15 cellular contexts compared by ENCODE assay signal in genomic region chr3:152909180-152909883, GRCh38.
DNase-seq lines count a peak whose midpoint lies in the region; ATAC-seq, FAIRE-seq and TF ChIP-seq lines count a peak whose summit lies in the region.
"Had no signal": no experiment of that assay in that cellular context is flagged by ENCODE, and none has a peak within 500 bp of the region (broad histone marks: within the 10 kb centered on the region; RNA-seq: fewer than 3 reads in every experiment).

No MANE protein-coding gene starts in this region.

- H3K4me3 Mint-ChIP-seq in activated T-cell treated with anti-CD3 and anti-CD28 coated beads, Interleukin-2, amount 50 U/mL, for 72 hours, result no peak overlapping the region
- no peak overlapping the region for H3K4me3 Mint-ChIP-seq in activated T-helper 1 cell treated with anti-CD3 and anti-CD28 coated beads, Interleukin-12 subunit alpha, Interleukin-12 subunit beta, Interleukin-2, Interleukin-4 antibody, amounts not matched to agents 30 ng/mL and 10 ng/mL and 1 ng/mL, durations not matched to agents 14 hours and 24 hours and 36 hours
- H3K4me3 Mint-ChIP-seq: HFFc6 had no signal

- no peak for ATAC-seq in GM21529 (IDR thresholded peaks at IDR 0.05; ENCODE audit: unreplicated experiment)
- no peak for ATAC-seq in activated T-cell treated with anti-CD3 and anti-CD28 coated beads, Interleukin-2, amount 50 U/mL, for 72 hours (replicated peaks in 1 of 2)

- no peak overlapping the region for H2BK5ac ChIP-seq in mesenchymal stem cell (ENCODE audit: low read depth, low read length, poor library complexity, severe bottlenecking)

- H3K9me3 ChIP-seq in mesenchymal stem cell (ENCODE audit: control insufficient read depth, low read length), result peaks cover 3% of the 10 kb centered on the region
- H3K9me3 ChIP-seq: neutrophil had no signal

- DNase-seq in AG09309 (ENCODE audit: low read depth), result peak; percentile 10
- DNase-seq in NAMALWA (ENCODE audit: low spot score), result peak; percentile 10
- peak; percentile 1 to 12 for DNase-seq in dermis microvascular lymphatic vessel endothelial cell (ENCODE audit: low read depth in 2 of 2)
- peak; percentile 23 for DNase-seq in mesenchymal stem cell
- no peak for DNase-seq in activated T-cell treated with anti-CD3 and anti-CD28 coated beads, Interleukin-2, amount 50 U/mL, for 72 hours
- no peak for DNase-seq in HTR-8/SVneo (ENCODE audit: insufficient read length, low spot score)
- no peak for DNase-seq in activated T-helper 1 cell treated with anti-CD3 and anti-CD28 coated beads, Interleukin-12 subunit alpha, Interleukin-12 subunit beta, Interleukin-2, Interleukin-4 antibody, amounts not matched to agents 30 ng/mL and 10 ng/mL and 1 ng/mL, durations not matched to agents 14 hours and 24 hours and 36 hours (ENCODE audit: low spot score)
- DNase-seq: activated CD4-positive, CD25-positive, alpha-beta regulatory T cell; activated gamma-delta T cell treated with Interleukin-2 at 50 U/mL for 16 hours; C1 segment of cervical spinal cord; HFFc6; NCI-H1930; stimulated activated CD4-positive, alpha-beta T cell treated with anti-CD3 and anti-CD28 coated beads, Interleukin-4, amount 100 ng/mL, for 4 hours had no signal

- no peak overlapping the region for H3K18ac ChIP-seq in mesenchymal stem cell (ENCODE audit: low read depth in 1 of 2, low read length in 2 of 2)

- intact Hi-C loops in activated T-helper 1 cell treated with anti-CD3 and anti-CD28 coated beads, Interleukin-12 subunit alpha, Interleukin-12 subunit beta, Interleukin-2, Interleukin-4 antibody, amounts not matched to agents 30 ng/mL and 10 ng/mL and 1 ng/mL, durations not matched to agents 14 hours and 24 hours and 36 hours (cut with micrococcal nuclease), result no loop called here

- TF ChIP-seq CTCF in AG09309 (IDR thresholded peaks at IDR 0.05; ENCODE audit: control insufficient read depth, insufficient read depth, low read depth, low read length, missing control alignments), result no peak

- no peaks in the 10 kb centered on the region for H3K27me3 ChIP-seq in mesenchymal stem cell (ENCODE audit: control insufficient read depth in 1 of 2, insufficient read depth in 1 of 2, low read length in 2 of 2)
- H3K27me3 ChIP-seq: neutrophil had no signal

- H3K79me1 ChIP-seq in mesenchymal stem cell (replicated peaks; ENCODE audit: low read length, poor library complexity, severe bottlenecking), result no peaks in the 10 kb centered on the region

- no peak overlapping the region for H2BK120ac ChIP-seq in mesenchymal stem cell (ENCODE audit: low read depth, low read length)

- H4K8ac ChIP-seq in mesenchymal stem cell (ENCODE audit: low read length), result no peak overlapping the region

- H3K27ac Mint-ChIP-seq in activated T-cell treated with anti-CD3 and anti-CD28 coated beads, Interleukin-2, amount 50 U/mL, for 72 hours, result no peak overlapping the region
- no peak overlapping the region for H3K27ac Mint-ChIP-seq in activated T-helper 1 cell treated with anti-CD3 and anti-CD28 coated beads, Interleukin-12 subunit alpha, Interleukin-12 subunit beta, Interleukin-2, Interleukin-4 antibody, amounts not matched to agents 30 ng/mL and 10 ng/mL and 1 ng/mL, durations not matched to agents 14 hours and 24 hours and 36 hours
- H3K27ac Mint-ChIP-seq: HFFc6 had no signal

- H3K4me2 ChIP-seq in mesenchymal stem cell (ENCODE audit: low read length, poor library complexity, severe bottlenecking), result no peak overlapping the region

- no peaks in the 10 kb centered on the region for H3K36me3 Mint-ChIP-seq in activated T-cell treated with anti-CD3 and anti-CD28 coated beads, Interleukin-2, amount 50 U/mL, for 72 hours (ENCODE audit: insufficient read depth in 2 of 2)
- no peaks in the 10 kb centered on the region for H3K36me3 Mint-ChIP-seq in activated T-helper 1 cell treated with anti-CD3 and anti-CD28 coated beads, Interleukin-12 subunit alpha, Interleukin-12 subunit beta, Interleukin-2, Interleukin-4 antibody, amounts not matched to agents 30 ng/mL and 10 ng/mL and 1 ng/mL, durations not matched to agents 14 hours and 24 hours and 36 hours (ENCODE audit: low read depth)

- no peak for FAIRE-seq in HTR-8/SVneo (lab: Jason Lieb, UNC)

- H3K23ac ChIP-seq in mesenchymal stem cell (ENCODE audit: low read length in 2 of 2), result no peak overlapping the region

- H2AFZ ChIP-seq in mesenchymal stem cell (ENCODE audit: low read depth, low read length), result no peak overlapping the region

- H3K27me3 Mint-ChIP-seq in activated T-cell treated with anti-CD3 and anti-CD28 coated beads, Interleukin-2, amount 50 U/mL, for 72 hours (ENCODE audit: low read depth), result peaks cover 9% of the 10 kb centered on the region
- no peaks in the 10 kb centered on the region for H3K27me3 Mint-ChIP-seq in activated T-helper 1 cell treated with anti-CD3 and anti-CD28 coated beads, Interleukin-12 subunit alpha, Interleukin-12 subunit beta, Interleukin-2, Interleukin-4 antibody, amounts not matched to agents 30 ng/mL and 10 ng/mL and 1 ng/mL, durations not matched to agents 14 hours and 24 hours and 36 hours (ENCODE audit: insufficient read depth)

- no peak overlapping the region for H4K91ac ChIP-seq in mesenchymal stem cell (ENCODE audit: low read length)

- H3K9me3 Mint-ChIP-seq in activated T-cell treated with anti-CD3 and anti-CD28 coated beads, Interleukin-2, amount 50 U/mL, for 72 hours, result no peaks in the 10 kb centered on the region
- no peaks in the 10 kb centered on the region for H3K9me3 Mint-ChIP-seq in activated T-helper 1 cell treated with anti-CD3 and anti-CD28 coated beads, Interleukin-12 subunit alpha, Interleukin-12 subunit beta, Interleukin-2, Interleukin-4 antibody, amounts not matched to agents 30 ng/mL and 10 ng/mL and 1 ng/mL, durations not matched to agents 14 hours and 24 hours and 36 hours

- WGBS in mesenchymal stem cell, result 75% methylated on average over 2 of the region's 2 CpGs

- no peaks in the 10 kb centered on the region for H3K4me1 Mint-ChIP-seq in activated T-cell treated with anti-CD3 and anti-CD28 coated beads, Interleukin-2, amount 50 U/mL, for 72 hours (ENCODE audit: low read depth)
- no peaks in the 10 kb centered on the region for H3K4me1 Mint-ChIP-seq in activated T-helper 1 cell treated with anti-CD3 and anti-CD28 coated beads, Interleukin-12 subunit alpha, Interleukin-12 subunit beta, Interleukin-2, Interleukin-4 antibody, amounts not matched to agents 30 ng/mL and 10 ng/mL and 1 ng/mL, durations not matched to agents 14 hours and 24 hours and 36 hours (ENCODE audit: low read depth)

- H3K4me3 ChIP-seq in AG09309 (ENCODE audit: control insufficient read depth, low read depth, low read length) (no peak overlapping the region), mesenchymal stem cell (ENCODE audit: insufficient read depth in 1 of 2, low read depth in 1 of 2, low read length in 2 of 2) (no peak overlapping the region)

- H3K4me1 ChIP-seq in mesenchymal stem cell (ENCODE audit: control insufficient read depth, insufficient read depth, low read depth, low read length), result no peaks in the 10 kb centered on the region

- H3K27ac ChIP-seq in mesenchymal stem cell (ENCODE audit: low read length, poor library complexity, severe bottlenecking), result no peak overlapping the region
- H3K27ac ChIP-seq: neutrophil had no signal

- no peak overlapping the region for H2AK5ac ChIP-seq in mesenchymal stem cell (ENCODE audit: low read length, severe bottlenecking)

- no peak overlapping the region for H3K4ac ChIP-seq in mesenchymal stem cell (ENCODE audit: low read depth in 1 of 2, low read length in 2 of 2)

- no peak overlapping the region for H3K14ac ChIP-seq in mesenchymal stem cell (ENCODE audit: low read length in 2 of 2)

- no peak overlapping the region for H2BK12ac ChIP-seq in mesenchymal stem cell (ENCODE audit: low read length in 2 of 2)

- H2BK15ac ChIP-seq in mesenchymal stem cell (ENCODE audit: low read depth, poor library complexity, severe bottlenecking), result no peak overlapping the region

- H3K36me3 ChIP-seq in mesenchymal stem cell (ENCODE audit: control insufficient read depth in 1 of 2, insufficient read depth in 2 of 2, low read depth in 1 of 2, low read length in 2 of 2), result no peaks in the 10 kb centered on the region
- H3K36me3 ChIP-seq: neutrophil had no signal

- H3K9ac ChIP-seq in mesenchymal stem cell (ENCODE audit: low read length), result peak overlapping the region; percentile 48

Comparison
In these comparisons a context has a peak if more than half of its experiments do, and no peak if none do; other contexts are left out.
1. DNase-seq: peak in AG09309 (single experiment), NAMALWA (single experiment), dermis microvascular lymphatic vessel endothelial cell (2 of 2) and mesenchymal stem cell (single experiment); none in activated T-cell treated with anti-CD3 and anti-CD28 coated beads, Interleukin-2, amount 50 U/mL, for 72 hours (0 of 2), HTR-8/SVneo (single experiment) and activated T-helper 1 cell treated with anti-CD3 and anti-CD28 coated beads, Interleukin-12 subunit alpha, Interleukin-12 subunit beta, Interleukin-2, Interleukin-4 antibody, amounts not matched to agents 30 ng/mL and 10 ng/mL and 1 ng/mL, durations not matched to agents 14 hours and 24 hours and 36 hours (single experiment).